Comparison of ENCODE assay signal across 31 cellular contexts in the genomic region with DNA sequence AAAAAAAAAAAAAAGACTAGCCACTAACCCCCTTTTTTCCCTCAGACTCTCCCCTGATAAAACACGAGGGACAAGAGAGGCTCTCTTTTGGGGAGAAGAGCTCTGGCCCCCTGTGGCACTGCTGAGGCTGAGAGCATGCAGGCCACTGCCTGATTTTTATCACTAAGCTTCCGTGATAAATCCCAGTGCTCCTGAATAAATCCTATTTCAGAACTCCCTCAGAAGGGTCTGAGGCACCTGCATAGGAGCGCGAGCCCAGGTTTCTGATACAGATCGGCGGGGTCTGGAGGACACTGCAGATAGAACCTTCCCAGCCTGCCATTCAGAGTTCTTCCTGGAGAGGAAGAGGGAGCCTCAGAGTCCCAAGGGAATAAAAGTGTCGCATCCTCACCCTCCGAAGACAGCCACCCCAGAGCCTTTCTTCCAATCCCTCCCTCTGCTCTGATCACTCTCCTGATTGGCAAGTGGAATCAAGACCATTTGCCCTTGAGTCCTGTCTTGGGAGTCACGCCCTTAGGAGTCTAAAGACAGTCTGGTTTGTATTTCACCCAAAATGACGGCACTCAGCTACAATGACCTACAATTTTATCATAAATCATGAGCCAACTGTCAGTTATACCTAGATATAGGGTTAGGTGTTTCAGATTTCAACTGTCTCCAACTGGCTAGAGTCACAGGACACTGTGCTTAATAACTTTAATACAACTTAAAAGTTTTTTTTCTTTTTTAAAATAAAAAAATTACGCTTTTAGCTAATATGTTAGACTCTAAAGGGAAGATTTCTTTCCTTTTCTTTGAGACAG. TPM values are rescaled to one million over a fixed set of nuclear protein-coding genes. Genes with fewer than 3 reads are reported as not detected.
DNase-seq lines count a peak whose midpoint lies in the region; ATAC-seq and TF ChIP-seq lines count a peak whose summit lies in the region.
"Had no signal": no experiment of that assay in that cellular context is flagged by ENCODE, and none has a peak within 500 bp of the region (broad histone marks: within the 10 kb centered on the region; RNA-seq: fewer than 3 reads in every experiment).

No MANE protein-coding gene starts in this region.

- CTCF ChIA-PET in CD8-positive, alpha-beta T cell (lab: Charles Lee): interaction anchor here (0.9 to 1.2 kb wide), 4 partner anchors 8 to 134 kb away, joined by 3 to 4 read pairs (median 4); no protein-coding TSS in a partner anchor
- CTCF ChIA-PET in RWPE1 (lab: Yijun Ruan, JAX): interaction anchor here (0.6 to 0.7 kb wide), 3 partner anchors 14 to 156 kb away, joined by 3 to 5 read pairs (median 3); no protein-coding TSS in a partner anchor

- H4K20me1 ChIP-seq in BLaER1 (peaks cover 17% of the 10 kb centered on the region; the same call in 1 of the 2 replicates), osteoblast (ENCODE audit: insufficient read depth, low read length) (peaks cover 20% of the 10 kb centered on the region)

- no peak for ATAC-seq in CD8-positive, alpha-beta T cell
- ATAC-seq in GM18498 (IDR thresholded peaks at IDR 0.05; ENCODE audit: unreplicated experiment): no peak
- ATAC-seq: activated CD8-positive, alpha-beta T cell treated with anti-CD3 and anti-CD28 coated beads for 36 hours; activated T-helper 17 cell treated with anti-CD3 and anti-CD28 coated beads, Interleukin-2, amount 50 U/mL, for 72 hours had no signal

- no peaks in the 10 kb centered on the region for H3K79me2 ChIP-seq in osteoblast (ENCODE audit: insufficient read depth, low read length)

- H3K4me3 Mint-ChIP-seq in CD8-positive, alpha-beta T cell: no peak overlapping the region
- H3K4me3 Mint-ChIP-seq: activated CD8-positive, alpha-beta T cell treated with anti-CD3 and anti-CD28 coated beads for 36 hours; activated naive CD8-positive, alpha-beta T cell; activated T-helper 17 cell treated with anti-CD3 and anti-CD28 coated beads, Interleukin-2, amount 50 U/mL, for 72 hours; neural crest cell; stimulated activated naive CD8-positive, alpha-beta T cell treated with anti-CD3 and anti-CD28 coated beads, Interleukin-15, Interleukin-2, amounts not matched to agents 100 ng/mL and 50 ng/mL, for 24 hours; T-helper 2 cell treated with Interferon-gamma antibody and Interleukin-4, amounts not matched to agents 5 μg/mL and 100 μg/mL, for 36 hours had no signal

- no peak overlapping the region for H3K27ac ChIP-seq in BLaER1
- H3K27ac ChIP-seq in CD8-positive, alpha-beta T cell (ENCODE audit: low read depth, low read length): no peak overlapping the region
- peak overlapping the region; percentile 91; the same call in 1 of the 2 replicates for H3K27ac ChIP-seq in RWPE1
- no peak overlapping the region for H3K27ac ChIP-seq in osteoblast (ENCODE audit: low read depth, low read length)
- H3K27ac ChIP-seq: cardiac muscle cell, epithelial cell of prostate, parathyroid adenoma, PC-9, testis, vagina had no signal

- DNase-seq in CD8-positive, alpha-beta T cell: no peak
- no peak for DNase-seq in RWPE1 (ENCODE audit: low spot score)
- peak; percentile 17 for DNase-seq in osteoblast (ENCODE audit: insufficient read length, low spot score, missing footprints)
- no peak for DNase-seq in MV-4-11 (lab: John Stamatoyannopoulos, UW)
- DNase-seq in activated CD4-positive, CD25-positive, alpha-beta regulatory T cell (lab: John Stamatoyannopoulos, UW): no peak
- DNase-seq: activated CD8-positive, alpha-beta memory T cell treated with anti-CD3 and anti-CD28 coated beads, Interleukin-2, amount 50 U/mL, for 48 hours; activated CD8-positive, alpha-beta T cell treated with anti-CD3 and anti-CD28 coated beads for 36 hours; aorta; C1 segment of cervical spinal cord; DMS79; hypothalamus; KBM-7; MG63; NCI-H1417; NCI-H2029 treated with DMSO at 0.1 percent for 48 hours; NCI-H526; PC-9; SHP77; small intestine; testis had no signal

- H3K36me3 ChIP-seq in BLaER1 (peaks cover 59% of the 10 kb centered on the region), osteoblast (ENCODE audit: insufficient read depth, low read length) (peaks cover 26% of the 10 kb centered on the region)
- no peaks in the 10 kb centered on the region for H3K36me3 ChIP-seq in CD8-positive, alpha-beta T cell (ENCODE audit: insufficient read depth, low read length)

- peak overlapping the region; percentile 18 for H3K27ac Mint-ChIP-seq in CD8-positive, alpha-beta T cell
- H3K27ac Mint-ChIP-seq: activated CD8-positive, alpha-beta T cell treated with anti-CD3 and anti-CD28 coated beads for 36 hours; activated T-helper 17 cell treated with anti-CD3 and anti-CD28 coated beads, Interleukin-2, amount 50 U/mL, for 72 hours; stimulated activated naive CD8-positive, alpha-beta T cell treated with anti-CD3 and anti-CD28 coated beads, Interleukin-15, Interleukin-2, amounts not matched to agents 100 ng/mL and 50 ng/mL, for 24 hours; T-helper 2 cell treated with Interferon-gamma antibody and Interleukin-4, amounts not matched to agents 5 μg/mL and 100 μg/mL, for 36 hours had no signal

- no peak overlapping the region for H2AFZ ChIP-seq in osteoblast (ENCODE audit: low read length)
- H2AFZ ChIP-seq: parathyroid adenoma, PC-9 had no signal

- POLR2A ChIA-PET in CD8-positive, alpha-beta T cell (lab: Charles Lee): no interaction called here
- POLR2A ChIA-PET in RWPE1 (lab: Yijun Ruan, JAX; ENCODE audit: low non-redundant PET): no interaction called here

- H3K4me1 Mint-ChIP-seq in CD8-positive, alpha-beta T cell (ENCODE audit: low read depth): peaks cover 29% of the 10 kb centered on the region

- peaks cover 74% of the 10 kb centered on the region for H3K36me3 Mint-ChIP-seq in CD8-positive, alpha-beta T cell

- H3K27me3 ChIP-seq in BLaER1: no peaks in the 10 kb centered on the region
- H3K27me3 ChIP-seq in CD8-positive, alpha-beta T cell (ENCODE audit: insufficient read depth, low read length): no peaks in the 10 kb centered on the region
- H3K27me3 ChIP-seq in osteoblast (ENCODE audit: insufficient read depth, low read length): no peaks in the 10 kb centered on the region
- H3K27me3 ChIP-seq: cardiac muscle cell, MG63, testis, vagina had no signal

- H3K9ac ChIP-seq in BLaER1: no peak overlapping the region
- H3K9ac ChIP-seq: parathyroid adenoma had no signal

- no peak for TF ChIP-seq CTCF in CD8-positive, alpha-beta T cell (IDR thresholded peaks at IDR 0.05)
- TF ChIP-seq CTCF in RWPE1 (conservative IDR thresholded peaks at IDR 0.05; ENCODE audit: low read depth) (no peak), osteoblast (IDR thresholded peaks at IDR 0.05; ENCODE audit: extremely low read depth, low read depth, low read length) (no peak)

- no peaks in the 10 kb centered on the region for H3K9me3 Mint-ChIP-seq in CD8-positive, alpha-beta T cell
- H3K9me3 Mint-ChIP-seq: activated CD8-positive, alpha-beta T cell treated with anti-CD3 and anti-CD28 coated beads for 36 hours; activated T-helper 17 cell treated with anti-CD3 and anti-CD28 coated beads, Interleukin-2, amount 50 U/mL, for 72 hours; neural crest cell; stimulated activated naive CD8-positive, alpha-beta T cell treated with anti-CD3 and anti-CD28 coated beads, Interleukin-15, Interleukin-2, amounts not matched to agents 100 ng/mL and 50 ng/mL, for 24 hours; T-helper 2 cell treated with Interferon-gamma antibody and Interleukin-4, amounts not matched to agents 5 μg/mL and 100 μg/mL, for 36 hours had no signal

- H3K4me3 ChIP-seq in BLaER1 (no peak overlapping the region), osteoblast (ENCODE audit: insufficient read depth, low read length) (no peak overlapping the region)
- no peak overlapping the region for H3K4me3 ChIP-seq in CD8-positive, alpha-beta T cell (ENCODE audit: low read depth, low read length)
- H3K4me3 ChIP-seq: cardiac muscle cell, MG63, PC-9, testis, vagina had no signal

- H3K4me1 ChIP-seq in BLaER1 (peaks cover 73% of the 10 kb centered on the region), osteoblast (ENCODE audit: insufficient read depth, low read length) (peaks cover 35% of the 10 kb centered on the region)
- peaks cover 28% of the 10 kb centered on the region for H3K4me1 ChIP-seq in CD8-positive, alpha-beta T cell (ENCODE audit: insufficient read depth, low read length)

- no peaks in the 10 kb centered on the region for H3K9me3 ChIP-seq in BLaER1
- no peaks in the 10 kb centered on the region for H3K9me3 ChIP-seq in CD8-positive, alpha-beta T cell (ENCODE audit: low read length)
- H3K9me3 ChIP-seq in osteoblast (ENCODE audit: low read depth, low read length): no peaks in the 10 kb centered on the region
- H3K9me3 ChIP-seq: MG63, testis, vagina had no signal

- intact Hi-C loops in CD8-positive, alpha-beta T cell (cut with DNase I, micrococcal nuclease): no loop called here

- H3K27me3 Mint-ChIP-seq in CD8-positive, alpha-beta T cell (ENCODE audit: low read depth): no peaks in the 10 kb centered on the region
- H3K27me3 Mint-ChIP-seq: activated CD8-positive, alpha-beta T cell treated with anti-CD3 and anti-CD28 coated beads for 36 hours; activated naive CD8-positive, alpha-beta T cell; activated T-helper 17 cell treated with anti-CD3 and anti-CD28 coated beads, Interleukin-2, amount 50 U/mL, for 72 hours; stimulated activated naive CD8-positive, alpha-beta T cell treated with anti-CD3 and anti-CD28 coated beads, Interleukin-15, Interleukin-2, amounts not matched to agents 100 ng/mL and 50 ng/mL, for 24 hours had no signal

- peak overlapping the region; percentile 31; the same call in 1 of the 2 replicates for H3K4me2 ChIP-seq in BLaER1
- no peak overlapping the region for H3K4me2 ChIP-seq in osteoblast (ENCODE audit: insufficient read depth, low read length)
- H3K4me2 ChIP-seq: PC-9 had no signal

RNA-seq across cellular contexts. Expression of a gene that starts 35.3 kb away (rescaled TPM):
- 1 to 10 TPM; 7.5 to 8.0 TPM for total RNA-seq in CD8-positive, alpha-beta T cell
- total RNA-seq in osteoblast: 163 and 182 TPM in 2 replicates

Comparison
In these comparisons a context has a peak if more than half of its experiments do, and no peak if none do; other contexts are left out.
1. RNA of a gene that starts 35.3 kb away (total RNA-seq): 163 to 182 TPM in osteoblast; 7.5 to 8.0 TPM in CD8-positive, alpha-beta T cell; every median in the first group is over 10 times any median in the second.